ENCODE assay signal across 11 cellular contexts in genomic region chr19:10113964-10114650, GRCh38. TPM values are rescaled to one million over a fixed set of nuclear protein-coding genes. Genes with fewer than 3 reads are reported as not detected.
A peak's percentile ranks its signal among the peaks of the same experiment; 100 is the strongest.
DNase-seq lines count a peak whose midpoint lies in the region; ATAC-seq, FAIRE-seq and TF ChIP-seq lines count a peak whose summit lies in the region.
"Had no signal": no experiment of that assay in that cellular context is flagged by ENCODE, and none has a peak within 500 bp of the region (broad histone marks: within the 10 kb centered on the region; RNA-seq: fewer than 3 reads in every experiment).

No MANE protein-coding gene starts in this region.

- no peak overlapping the region for H3K27ac ChIP-seq in heart right ventricle
- H3K27ac ChIP-seq in GM12878 (ENCODE audit: control insufficient read depth, insufficient read depth) = no peak overlapping the region
- H3K27ac ChIP-seq in spleen = peak overlapping the region in 4 of 8 donors; percentile 62 to 87 (median 74)
- H3K27ac ChIP-seq in PC-9 = no peak overlapping the region

- H3K9me2 ChIP-seq in PC-9 (ENCODE audit: insufficient read depth) = no peaks in the 10 kb centered on the region

- BruUV-seq in GM12878 (replicated peaks; lab: Mats Ljungman, UMichigan) (no TSS peak), PC-9 (replicated peaks; lab: Mats Ljungman, UMichigan) (no TSS peak)

- H3F3A ChIP-seq in PC-9 (ENCODE audit: insufficient read depth, low read depth) = peaks cover 86% of the 10 kb centered on the region

- SMC1A ChIA-PET in GM12878 (lab: Charles Lee; ENCODE audit: uncharacterized antibody, unreplicated experiment) = interaction anchor here (0.8 to 11.4 kb wide), 6 partner anchors 8 to 182 kb away, joined by 3 to 150 read pairs (median 4); partner anchors contain the start of genes ANGPTL6 and PPAN

- no peak overlapping the region for H3K4me2 ChIP-seq in GM12878 (ENCODE audit: control insufficient read depth, insufficient read depth)
- H3K4me2 ChIP-seq in PC-9 = no peak overlapping the region

- in situ Hi-C loops in GM12878 (cut with MboI) = no loop called here

- CTCF ChIA-PET in GM12878 (lab: Yijun Ruan, JAX) (interaction anchor here (0.8 to 9.8 kb wide), 4 partner anchors 14 to 182 kb away, joined by 3 to 171 read pairs (median 24); partner anchors contain the start of gene ANGPTL6), PC-9 (lab: Charles Lee) (no interaction called here)

- intact Hi-C loops in heart right ventricle (cut with DNase I) (loop anchor here in 3 of 10 donors (5.0 to 10.0 kb wide), 3 partner anchors 121 to 182 kb away; partner anchors contain the start of genes OLFM2 (in 1 of the 3) and S1PR2 (in 1 of the 3)), cardiac septum (cut with DNase I) (loop anchor here (10.0 kb wide), 1 partner anchor 179 kb away; the partner anchor contains the start of gene OLFM2), GM12878 (cut with micrococcal nuclease; ENCODE audit: unreplicated experiment) (loop anchor here (1.0 to 5.0 kb wide), 2 partner anchors 87 to 183 kb away; no protein-coding TSS in a partner anchor), spleen (cut with DNase I; ENCODE audit: low total_unique reads) (loop anchor here (10.0 kb wide), 1 partner anchor 141 kb away; the partner anchor contains the start of gene MRPL4), PC-9 (cut with micrococcal nuclease; ENCODE audit: unreplicated experiment) (no loop called here)

- H3K79me2 ChIP-seq in GM12878 (ENCODE audit: control insufficient read depth, insufficient read depth, low read length) (peaks cover 41% of the 10 kb centered on the region), PC-9 (ENCODE audit: low read depth) (peaks cover 26% of the 10 kb centered on the region)

- no peak for TF ChIP-seq EP300 in GM12878 (IDR thresholded peaks at IDR 0.05; ENCODE audit: borderline replicate concordance in 1 of 2, control insufficient read depth in 1 of 2, low read depth in 2 of 2, low read length in 2 of 2)

- no peak for DNase-seq in heart right ventricle
- DNase-seq in cardiac septum (ENCODE audit: low spot score) = no peak
- peak; percentile 51 for DNase-seq in HT1080 (ENCODE audit: low read depth)
- no peak for DNase-seq in GM12878 (ENCODE audit: low read depth, low spot score)
- DNase-seq in spleen = peak; percentile 82
- DNase-seq in mucosa of gallbladder (ENCODE audit: low spot score) = no peak
- no peak for DNase-seq in SKM-1 (lab: John Stamatoyannopoulos, UW; ENCODE audit: unreplicated experiment)
- no peak for DNase-seq in PC-9
- DNase-seq: DMS153 had no signal

- H3K9me3 ChIP-seq in heart right ventricle (no peaks in the 10 kb centered on the region), GM12878 (replicated peaks; ENCODE audit: control insufficient read depth, insufficient read depth, low read length) (no peaks in the 10 kb centered on the region), spleen (no peaks in the 10 kb centered on the region), PC-9 (ENCODE audit: insufficient read depth, low read depth) (no peaks in the 10 kb centered on the region)
- H3K9me3 ChIP-seq: HAP-1, tibial nerve had no signal

- H3K4me3 ChIP-seq in heart right ventricle = no peak overlapping the region
- H3K4me3 ChIP-seq in GM12878 = no peak overlapping the region
- peak overlapping the region in 1 of 8 donors; percentile 60 for H3K4me3 ChIP-seq in spleen
- H3K4me3 ChIP-seq in PC-9 = no peak overlapping the region
- H3K4me3 ChIP-seq: HAP-1, tibial nerve had no signal

- peaks cover 0 to 84% (median 50%) of the 10 kb centered on the region in 9 donors for H3K36me3 ChIP-seq in heart right ventricle
- peaks cover 11 to 55% of the 10 kb centered on the region in 2 experiments; a peak in 3 of 4 replicates for H3K36me3 ChIP-seq in GM12878 (ENCODE audit: control insufficient read depth in 2 of 2, insufficient read depth in 2 of 2, low read length in 1 of 2)
- H3K36me3 ChIP-seq in spleen = peaks cover 9 to 79% (median 74%) of the 10 kb centered on the region in 6 donors
- H3K36me3 ChIP-seq in PC-9 (ENCODE audit: low read depth) = peaks cover 35% of the 10 kb centered on the region

- no peak for TF ChIP-seq RAD21 in GM12878 (IDR thresholded peaks at IDR 0.05; ENCODE audit: insufficient read depth, low read depth, low read length)

- H3K27me3 ChIP-seq in heart right ventricle = no peaks in the 10 kb centered on the region
- no peaks in the 10 kb centered on the region for H3K27me3 ChIP-seq in GM12878 (replicated peaks in 1 of 2; ENCODE audit: control insufficient read depth in 2 of 2, insufficient read depth in 2 of 2, low read length in 1 of 2)
- no peaks in the 10 kb centered on the region for H3K27me3 ChIP-seq in spleen (replicated peaks in 1 of 7)
- no peaks in the 10 kb centered on the region for H3K27me3 ChIP-seq in PC-9 (ENCODE audit: insufficient read depth, low read depth)
- H3K27me3 ChIP-seq: tibial nerve had no signal

- no peak for FAIRE-seq in GM12878 (lab: Jason Lieb, UNC)

- 87 to 90% methylated on average over 43 of the region's 43 CpGs for WGBS in heart right ventricle, 2 donors
- 88% methylated on average over 43 of the region's 43 CpGs for WGBS in GM12878 (ENCODE audit: insufficient coverage, insufficient replicate concordance, low lambda C conversion rate, missing lambda C conversion rate)
- 87 to 94% (median 90%) methylated on average over 4 to 43 of the region's 43 CpGs for WGBS in spleen, 5 donors

- RAD21 ChIA-PET in GM12878 (lab: Charles Lee; ENCODE audit: unreplicated experiment) = interaction anchor here (0.6 to 8.6 kb wide), 2 partner anchors 14 to 176 kb away, joined by 5 to 166 read pairs; partner anchors contain the start of gene ANGPTL6

- no peak overlapping the region for H3K9ac ChIP-seq in GM12878 (ENCODE audit: control insufficient read depth, insufficient read depth, low read length)

- H3K4me1 ChIP-seq in heart right ventricle = peaks cover 6 to 50% (median 16%) of the 10 kb centered on the region in 9 donors
- H3K4me1 ChIP-seq in GM12878 (ENCODE audit: control insufficient read depth, insufficient read depth, low read length) = peaks cover 37% of the 10 kb centered on the region
- H3K4me1 ChIP-seq in spleen = peaks cover 28 to 100% (median 65%) of the 10 kb centered on the region in 6 donors
- H3K4me1 ChIP-seq in PC-9 (replicated peaks; ENCODE audit: insufficient read depth) = no peaks in the 10 kb centered on the region
- H3K4me1 ChIP-seq: HAP-1 had no signal

- ATAC-seq in heart right ventricle = peak in 5 of 8 donors; percentile 1 to 21 (median 3)
- ATAC-seq in GM12878 = no peak

- H2AFZ ChIP-seq in GM12878 (ENCODE audit: control insufficient read depth, low read depth, low read length) = no peak overlapping the region
- H2AFZ ChIP-seq in PC-9 = no peak overlapping the region

- POLR2A ChIA-PET in GM12878 (lab: Charles Lee) (interaction anchor here (0.6 to 5.4 kb wide), 8 partner anchors 8 to 136 kb away, joined by 3 to 58 read pairs (median 4); partner anchors contain the start of genes ANGPTL6 and PPAN), PC-9 (lab: Charles Lee; ENCODE audit: unreplicated experiment) (no interaction called here)

- H4K20me1 ChIP-seq in GM12878 (ENCODE audit: control insufficient read depth, insufficient read depth) (no peaks in the 10 kb centered on the region), PC-9 (ENCODE audit: insufficient read depth) (peaks cover 86% of the 10 kb centered on the region)

- peak; percentile 35 for TF ChIP-seq POLR2A in GM12878 (IDR thresholded peaks at IDR 0.05; ENCODE audit: low read depth, low read length)
- TF ChIP-seq POLR2A in spleen (IDR thresholded peaks at IDR 0.05) = no peak

- TF ChIP-seq CTCF in heart right ventricle (IDR thresholded peaks at IDR 0.05) = no peak
- no peak for TF ChIP-seq CTCF in GM12878 (IDR thresholded peaks at IDR 0.05 in 2 of 3, conservative IDR thresholded peaks at IDR 0.05 in 1 of 3; ENCODE audit: control insufficient read depth in 2 of 3, extremely low read depth in 1 of 3, insufficient read depth in 1 of 3, low read depth in 3 of 3, low read length in 3 of 3)
- no peak for TF ChIP-seq CTCF in spleen (IDR thresholded peaks at IDR 0.05 in 8 of 11, conservative IDR thresholded peaks at IDR 0.05 in 3 of 11)
- no peak for TF ChIP-seq CTCF in PC-9 (conservative IDR thresholded peaks at IDR 0.05)

RNA-seq across cellular contexts. Expression of gene P2RY11, which starts 2.6 kb away (rescaled TPM):
- total RNA-seq in heart right ventricle (10 to 100 TPM in 1 of 10 donors, 1 to 10 TPM in 9; 4.9 to 13.8 (median 6.8) TPM), cardiac septum (10.0 TPM), GM12878 (2014; rRNA removed) (11.4 and 17.4 TPM in 2 replicates), GM12878 (2014; rRNA removed; fragmentation: Illumina TruSeq; extraction: Trizol) (7.4 and 8.2 TPM in 2 replicates), GM12878 (2021) (42.0 and 46.5 TPM in 2 replicates), spleen (10 to 100 TPM; 10.9 to 24.2 (median 18.2) TPM), mucosa of gallbladder (17.8 TPM), PC-9 (2021) (23.7 and 27.4 TPM in 2 replicates)
- polyA plus RNA-seq in heart right ventricle (1 to 10 TPM; 4.2 to 4.7 TPM), GM12878 (2011; rRNA removed) (12.5 and 26.5 TPM in 2 replicates), GM12878 (2014; fragmentation: Illumina TruSeq; extraction: Trizol) (1.2 and 4.9 TPM in 2 replicates), GM12878 (2014; fragmentation: Nextera tagmentation; extraction: Ambion mirVana) (under 1 TPM; 0.14 to 0.57 TPM), GM12878 (2014; rRNA removed) (32.5 and 39.0 TPM in 2 replicates), GM12878 (2016; fragmentation: Nextera tagmentation; extraction: Ambion mirVana) (1 to 10 TPM; 6.7 to 7.0 TPM), spleen (10 to 100 TPM in 2 of 3 donors, 1 to 10 TPM in 1; 7.9 to 18.2 (median 14.7) TPM)
- total RNA-seq in HT1080 (2014; rRNA removed; shearing (Covaris generic)) = 6.6 and 11.0 TPM in 2 replicates
- polyA plus RNA-seq in HT1080 (2015; cell fraction: cytosol; rRNA removed) = 7.8 and 10.0 TPM in 2 replicates
- polyA plus RNA-seq in HT1080 (2015; cell fraction: nucleus; rRNA removed) = 31.0 and 48.0 TPM in 2 replicates
- total RNA-seq in GM12878 (2013; cell fraction: nucleolus; rRNA removed) = 57.8 and 61.7 TPM in 2 replicates
- 5.0 TPM for polyA plus RNA-seq in GM12878 (2011; ENCODE audit: low read depth)
- 44.1 and 69.0 TPM in 2 replicates for polyA plus RNA-seq in GM12878 (2011; cell fraction: cytosol; rRNA removed)
- polyA plus RNA-seq in GM12878 (2011; cell fraction: nucleus; rRNA removed) = 81.5 and 114 TPM in 2 replicates
- 28.3 and 37.9 TPM in 2 replicates for polyA plus RNA-seq in GM12878 (2012)
- 16.9 and 49.7 TPM in 2 replicates for polyA minus RNA-seq in GM12878 (2011; rRNA and poly(A)+ RNA removed)
- polyA minus RNA-seq in GM12878 (2011; cell fraction: cytosol; rRNA and poly(A)+ RNA removed) = 22.1 and 26.3 TPM in 2 replicates
- 8.6 and 28.3 TPM in 2 replicates for polyA minus RNA-seq in GM12878 (2011; cell fraction: nucleus; rRNA and poly(A)+ RNA removed)

RNA-seq across cellular contexts. Expression of gene EIF3G, which starts 5.6 kb away (rescaled TPM):
- total RNA-seq in heart right ventricle (100 to 1,000 TPM; 146 to 193 (median 180) TPM), cardiac septum (126 TPM), GM12878 (2014; rRNA removed) (356 and 362 TPM in 2 replicates), GM12878 (2014; rRNA removed; fragmentation: Illumina TruSeq; extraction: Trizol) (187 and 220 TPM in 2 replicates), GM12878 (2021) (303 and 318 TPM in 2 replicates), spleen (100 to 1,000 TPM; 165 to 209 (median 194) TPM), mucosa of gallbladder (227 TPM), PC-9 (2021) (195 and 234 TPM in 2 replicates)
- polyA plus RNA-seq in heart right ventricle (100 to 1,000 TPM; 113 to 241 TPM), GM12878 (2011; rRNA removed) (101 and 119 TPM in 2 replicates), GM12878 (2014; fragmentation: Illumina TruSeq; extraction: Trizol) (132 and 219 TPM in 2 replicates), GM12878 (2014; fragmentation: Nextera tagmentation; extraction: Ambion mirVana) (10 to 100 TPM; 28.0 to 48.5 TPM), GM12878 (2014; rRNA removed) (284 and 299 TPM in 2 replicates), GM12878 (2016; fragmentation: Nextera tagmentation; extraction: Ambion mirVana) (100 to 1,000 TPM; 201 to 225 TPM), spleen (100 to 1,000 TPM; 200 to 262 (median 213) TPM)
- total RNA-seq in HT1080 (2014; rRNA removed; shearing (Covaris generic)) = 519 and 525 TPM in 2 replicates
- 284 and 285 TPM in 2 replicates for polyA plus RNA-seq in HT1080 (2015; cell fraction: cytosol; rRNA removed)
- polyA plus RNA-seq in HT1080 (2015; cell fraction: nucleus; rRNA removed) = 481 and 493 TPM in 2 replicates
- 95.9 and 98.0 TPM in 2 replicates for total RNA-seq in GM12878 (2013; cell fraction: nucleolus; rRNA removed)
- polyA plus RNA-seq in GM12878 (2011; ENCODE audit: low read depth) = 79.2 TPM
- polyA plus RNA-seq in GM12878 (2011; cell fraction: cytosol; rRNA removed) = 166 and 220 TPM in 2 replicates
- 377 and 479 TPM in 2 replicates for polyA plus RNA-seq in GM12878 (2011; cell fraction: nucleus; rRNA removed)
- polyA plus RNA-seq in GM12878 (2012) = 208 and 240 TPM in 2 replicates
- 45.5 and 84.7 TPM in 2 replicates for polyA minus RNA-seq in GM12878 (2011; rRNA and poly(A)+ RNA removed)
- 47.4 and 49.3 TPM in 2 replicates for polyA minus RNA-seq in GM12878 (2011; cell fraction: cytosol; rRNA and poly(A)+ RNA removed)
- 61.5 and 116 TPM in 2 replicates for polyA minus RNA-seq in GM12878 (2011; cell fraction: nucleus; rRNA and poly(A)+ RNA removed)

RNA-seq across cellular contexts. Expression of gene PPAN, which starts 7.9 kb away (rescaled TPM):
- total RNA-seq in heart right ventricle (10 to 100 TPM; 17.6 to 43.3 (median 20.7) TPM), cardiac septum (29.5 TPM), GM12878 (2014; rRNA removed) (96.5 and 123 TPM in 2 replicates), GM12878 (2014; rRNA removed; fragmentation: Illumina TruSeq; extraction: Trizol) (67.6 and 68.9 TPM in 2 replicates), GM12878 (2021) (147 and 165 TPM in 2 replicates), spleen (10 to 100 TPM; 26.8 to 52.1 (median 40.9) TPM), mucosa of gallbladder (35.0 TPM), PC-9 (2021) (38.4 and 41.0 TPM in 2 replicates)
- polyA plus RNA-seq in heart right ventricle (10 to 100 TPM; 34.3 to 47.7 TPM), GM12878 (2011; rRNA removed) (40.1 and 92.2 TPM in 2 replicates), GM12878 (2014; fragmentation: Illumina TruSeq; extraction: Trizol) (20.3 and 65.0 TPM in 2 replicates), GM12878 (2014; fragmentation: Nextera tagmentation; extraction: Ambion mirVana) (1 to 10 TPM; 2.1 to 7.6 TPM), GM12878 (2014; rRNA removed) (149 and 196 TPM in 2 replicates), GM12878 (2016; fragmentation: Nextera tagmentation; extraction: Ambion mirVana) (100 to 1,000 TPM; 163 to 171 TPM), spleen (10 to 100 TPM; 46.1 to 90.2 (median 60.3) TPM)
- total RNA-seq in HT1080 (2014; rRNA removed; shearing (Covaris generic)) = 66.1 and 79.6 TPM in 2 replicates
- polyA plus RNA-seq in HT1080 (2015; cell fraction: cytosol; rRNA removed) = 49.1 TPM in 2 replicates
- polyA plus RNA-seq in HT1080 (2015; cell fraction: nucleus; rRNA removed) = 107 and 115 TPM in 2 replicates
- 135 and 145 TPM in 2 replicates for total RNA-seq in GM12878 (2013; cell fraction: nucleolus; rRNA removed)
- polyA plus RNA-seq in GM12878 (2011; ENCODE audit: low read depth) = 26.9 TPM
- 92.2 and 132 TPM in 2 replicates for polyA plus RNA-seq in GM12878 (2011; cell fraction: cytosol; rRNA removed)
- polyA plus RNA-seq in GM12878 (2011; cell fraction: nucleus; rRNA removed) = 173 and 212 TPM in 2 replicates
- polyA plus RNA-seq in GM12878 (2012) = 78.6 and 81.6 TPM in 2 replicates
- polyA minus RNA-seq in GM12878 (2011; rRNA and poly(A)+ RNA removed) = 113 and 176 TPM in 2 replicates
- polyA minus RNA-seq in GM12878 (2011; cell fraction: cytosol; rRNA and poly(A)+ RNA removed) = 70.0 and 73.4 TPM in 2 replicates
- polyA minus RNA-seq in GM12878 (2011; cell fraction: nucleus; rRNA and poly(A)+ RNA removed) = 69.6 and 130 TPM in 2 replicates

RNA-seq across cellular contexts. Expression of gene ANGPTL6, which starts 11.6 kb away (rescaled TPM):
- total RNA-seq in heart right ventricle (under 1 TPM in 1 of 10 donors, not detected in 9; 0.14 TPM), cardiac septum (0.19 TPM), GM12878 (2014; rRNA removed) (13.1 and 17.4 TPM in 2 replicates), GM12878 (2014; rRNA removed; fragmentation: Illumina TruSeq; extraction: Trizol) (6.0 and 7.2 TPM in 2 replicates), GM12878 (2021) (16.5 and 16.8 TPM in 2 replicates), spleen (1 to 10 TPM; 1.4 to 4.8 (median 3.4) TPM), mucosa of gallbladder (1.2 TPM), PC-9 (2021) (not detected in 2 replicates)
- polyA plus RNA-seq in heart right ventricle (under 1 TPM; 0.09 to 0.37 TPM), GM12878 (2011; rRNA removed) (10.5 and 23.6 TPM in 2 replicates), GM12878 (2014; fragmentation: Illumina TruSeq; extraction: Trizol) (2.3 and 6.6 TPM in 2 replicates), GM12878 (2014; fragmentation: Nextera tagmentation; extraction: Ambion mirVana) (under 1 TPM; 0.45 to 0.90 TPM), GM12878 (2014; rRNA removed) (18.3 and 18.9 TPM in 2 replicates), GM12878 (2016; fragmentation: Nextera tagmentation; extraction: Ambion mirVana) (1 to 10 TPM; 1.3 to 4.9 TPM), spleen (10 to 100 TPM; 10.6 to 18.4 (median 12.6) TPM)
- 0.35 and 0.53 TPM in 2 replicates for total RNA-seq in HT1080 (2014; rRNA removed; shearing (Covaris generic))
- polyA plus RNA-seq in HT1080 (2015; cell fraction: cytosol; rRNA removed) = 0.20 TPM in 1 of 2 replicates, not detected in the other
- 0.17 and 0.60 TPM in 2 replicates for polyA plus RNA-seq in HT1080 (2015; cell fraction: nucleus; rRNA removed)
- 38.8 and 41.4 TPM in 2 replicates for total RNA-seq in GM12878 (2013; cell fraction: nucleolus; rRNA removed)
- 11.7 TPM for polyA plus RNA-seq in GM12878 (2011; ENCODE audit: low read depth)
- 40.4 and 48.7 TPM in 2 replicates for polyA plus RNA-seq in GM12878 (2011; cell fraction: cytosol; rRNA removed)
- 150 and 154 TPM in 2 replicates for polyA plus RNA-seq in GM12878 (2011; cell fraction: nucleus; rRNA removed)
- 23.2 and 29.6 TPM in 2 replicates for polyA plus RNA-seq in GM12878 (2012)
- 7.7 and 16.2 TPM in 2 replicates for polyA minus RNA-seq in GM12878 (2011; rRNA and poly(A)+ RNA removed)
- 8.8 and 10.2 TPM in 2 replicates for polyA minus RNA-seq in GM12878 (2011; cell fraction: cytosol; rRNA and poly(A)+ RNA removed)
- polyA minus RNA-seq in GM12878 (2011; cell fraction: nucleus; rRNA and poly(A)+ RNA removed) = 8.5 and 16.2 TPM in 2 replicates

RNA-seq across cellular contexts. Expression of gene SHFL, which starts 28.0 kb away (rescaled TPM):
- 10 to 100 TPM in 4 of 10 donors, 1 to 10 TPM in 6; 4.0 to 18.9 (median 9.6) TPM for total RNA-seq in heart right ventricle
- 10 to 100 TPM; 11.1 to 30.2 TPM for polyA plus RNA-seq in heart right ventricle
- 9.4 TPM for total RNA-seq in cardiac septum
- 6.9 and 9.5 TPM in 2 replicates for total RNA-seq in HT1080 (2014; rRNA removed; shearing (Covaris generic))
- polyA plus RNA-seq in HT1080 (2015; cell fraction: cytosol; rRNA removed) = 15.6 and 17.5 TPM in 2 replicates
- polyA plus RNA-seq in HT1080 (2015; cell fraction: nucleus; rRNA removed) = 43.9 and 47.6 TPM in 2 replicates
- total RNA-seq in GM12878 (2013; cell fraction: nucleolus; rRNA removed) = 59.9 and 73.5 TPM in 2 replicates
- 44.6 and 45.4 TPM in 2 replicates for total RNA-seq in GM12878 (2014; rRNA removed)
- 30.5 and 30.7 TPM in 2 replicates for total RNA-seq in GM12878 (2014; rRNA removed; fragmentation: Illumina TruSeq; extraction: Trizol)
- total RNA-seq in GM12878 (2021) = 51.7 and 57.9 TPM in 2 replicates
- 39.3 TPM for polyA plus RNA-seq in GM12878 (2011; ENCODE audit: low read depth)
- 53.1 and 63.7 TPM in 2 replicates for polyA plus RNA-seq in GM12878 (2011; rRNA removed)
- polyA plus RNA-seq in GM12878 (2011; cell fraction: cytosol; rRNA removed) = 68.1 and 104 TPM in 2 replicates
- 400 and 422 TPM in 2 replicates for polyA plus RNA-seq in GM12878 (2011; cell fraction: nucleus; rRNA removed)
- 71.2 and 100 TPM in 2 replicates for polyA plus RNA-seq in GM12878 (2012)
- 41.7 and 49.6 TPM in 2 replicates for polyA plus RNA-seq in GM12878 (2014; fragmentation: Illumina TruSeq; extraction: Trizol)
- polyA plus RNA-seq in GM12878 (2014; fragmentation: Nextera tagmentation; extraction: Ambion mirVana) = 10 to 100 TPM in 1 of 2 experiments, 1 to 10 TPM in 1; 8.0 to 18.3 TPM
- 83.8 and 83.9 TPM in 2 replicates for polyA plus RNA-seq in GM12878 (2014; rRNA removed)
- 10 to 100 TPM; 33.6 to 36.8 TPM for polyA plus RNA-seq in GM12878 (2016; fragmentation: Nextera tagmentation; extraction: Ambion mirVana)
- polyA minus RNA-seq in GM12878 (2011; rRNA and poly(A)+ RNA removed) = 34.3 and 50.4 TPM in 2 replicates
- polyA minus RNA-seq in GM12878 (2011; cell fraction: cytosol; rRNA and poly(A)+ RNA removed) = 16.6 and 22.1 TPM in 2 replicates
- polyA minus RNA-seq in GM12878 (2011; cell fraction: nucleus; rRNA and poly(A)+ RNA removed) = 40.0 and 54.8 TPM in 2 replicates
- 10 to 100 TPM; 52.2 to 65.6 (median 57.8) TPM for total RNA-seq in spleen
- polyA plus RNA-seq in spleen = 10 to 100 TPM; 33.0 to 55.8 (median 42.6) TPM
- 71.4 TPM for total RNA-seq in mucosa of gallbladder
- 25.6 and 30.6 TPM in 2 replicates for total RNA-seq in PC-9 (2021)

Comparison
In these comparisons a context has a peak if more than half of its experiments do, and no peak if none do; other contexts are left out.
1. DNase-seq: peak in HT1080 (single experiment) and spleen (single experiment); none in heart right ventricle (0 of 2), cardiac septum (single experiment), GM12878 (single experiment), mucosa of gallbladder (single experiment), SKM-1 (single experiment) and PC-9 (0 of 2).